ENCODE assay signal across 1 cellular context in genomic region chr10:50392426-50392825, GRCh38.
TF ChIP-seq lines count a peak whose summit lies in the region.

No MANE protein-coding gene starts in this region.

TF ChIP-seq in HepG2, 621 proteins besides CTCF, POLR2A, EP300 and RAD21 (continued from another document and continues in another):
- TF ChIP-seq AHDC1 (CRISPR knock-in tag; IDR thresholded peaks at IDR 0.05; ENCODE audit: borderline replicate concordance) (peak; percentile 89; the same call in 1 of the 2 replicates), STAG1 (CRISPR knock-in tag; IDR thresholded peaks at IDR 0.05) (peak; percentile 7; the same call in 1 of the 2 replicates), ZNF317 (CRISPR knock-in tag; IDR thresholded peaks at IDR 0.05) (peak; percentile 60; the same call in 1 of the 2 replicates), FOXK2 (IDR thresholded peaks at IDR 0.05) (peak; percentile 58; the same call in 1 of the 2 replicates), RBAK (CRISPR knock-in tag; IDR thresholded peaks at IDR 0.05) (no peak), ZMYM3 (CRISPR knock-in tag; IDR thresholded peaks at IDR 0.05) (peak; percentile 44; the same call in 1 of the 2 replicates), KDM6A (CRISPR knock-in tag; IDR thresholded peaks at IDR 0.05; ENCODE audit: low read depth) (peak; percentile 68), PRDM4 (CRISPR knock-in tag; IDR thresholded peaks at IDR 0.05; ENCODE audit: borderline replicate concordance) (no peak), RFX1 (IDR thresholded peaks at IDR 0.05) (no peak), PAWR (CRISPR knock-in tag; IDR thresholded peaks at IDR 0.05; ENCODE audit: borderline replicate concordance) (no peak), CEBPG (CRISPR knock-in tag; IDR thresholded peaks at IDR 0.05) (peak; percentile 59; the same call in 1 of the 2 replicates), PHB2 (IDR thresholded peaks at IDR 0.05; ENCODE audit: partially characterized antibody) (no peak), TCF12 (IDR thresholded peaks at IDR 0.05) (no peak), TCF12 (CRISPR knock-in tag; IDR thresholded peaks at IDR 0.05) (no peak), MIER2 (CRISPR knock-in tag; IDR thresholded peaks at IDR 0.05) (no peak), ZNF318 (CRISPR knock-in tag; IDR thresholded peaks at IDR 0.05) (no peak), IKZF1 (IDR thresholded peaks at IDR 0.05) (no peak), JUNB (CRISPR knock-in tag; IDR thresholded peaks at IDR 0.05; ENCODE audit: borderline replicate concordance) (no peak; the same call in 1 of the 2 replicates), REPIN1 (CRISPR knock-in tag; IDR thresholded peaks at IDR 0.05; ENCODE audit: borderline replicate concordance, low read depth) (no peak), HMG20A (CRISPR knock-in tag; IDR thresholded peaks at IDR 0.05; ENCODE audit: borderline replicate concordance) (peak; percentile 73; the same call in 1 of the 2 replicates), NR1H2 (CRISPR knock-in tag; IDR thresholded peaks at IDR 0.05; ENCODE audit: borderline replicate concordance, low read depth) (no peak), LCORL (IDR thresholded peaks at IDR 0.05) (no peak), LCORL (CRISPR knock-in tag; IDR thresholded peaks at IDR 0.05) (peak; percentile 39; the same call in 1 of the 2 replicates), ZFP37 (CRISPR knock-in tag; IDR thresholded peaks at IDR 0.05; ENCODE audit: borderline replicate concordance) (peak; percentile 36; the same call in 1 of the 2 replicates), ZNF549 (CRISPR knock-in tag; IDR thresholded peaks at IDR 0.05) (no peak), ZNF772 (CRISPR knock-in tag; IDR thresholded peaks at IDR 0.05) (no peak), PREB (CRISPR knock-in tag; IDR thresholded peaks at IDR 0.05) (no peak), GFI1 (CRISPR knock-in tag; IDR thresholded peaks at IDR 0.05; ENCODE audit: borderline replicate concordance) (no peak)
- TF ChIP-seq, protein P1, sequence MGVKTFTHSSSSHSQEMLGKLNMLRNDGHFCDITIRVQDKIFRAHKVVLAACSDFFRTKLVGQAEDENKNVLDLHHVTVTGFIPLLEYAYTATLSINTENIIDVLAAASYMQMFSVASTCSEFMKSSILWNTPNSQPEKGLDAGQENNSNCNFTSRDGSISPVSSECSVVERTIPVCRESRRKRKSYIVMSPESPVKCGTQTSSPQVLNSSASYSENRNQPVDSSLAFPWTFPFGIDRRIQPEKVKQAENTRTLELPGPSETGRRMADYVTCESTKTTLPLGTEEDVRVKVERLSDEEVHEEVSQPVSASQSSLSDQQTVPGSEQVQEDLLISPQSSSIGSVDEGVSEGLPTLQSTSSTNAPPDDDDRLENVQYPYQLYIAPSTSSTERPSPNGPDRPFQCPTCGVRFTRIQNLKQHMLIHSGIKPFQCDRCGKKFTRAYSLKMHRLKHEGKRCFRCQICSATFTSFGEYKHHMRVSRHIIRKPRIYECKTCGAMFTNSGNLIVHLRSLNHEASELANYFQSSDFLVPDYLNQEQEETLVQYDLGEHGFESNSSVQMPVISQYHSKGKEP (CRISPR knock-in tag; IDR thresholded peaks at IDR 0.05), result no peak
- TF ChIP-seq, protein P2, sequence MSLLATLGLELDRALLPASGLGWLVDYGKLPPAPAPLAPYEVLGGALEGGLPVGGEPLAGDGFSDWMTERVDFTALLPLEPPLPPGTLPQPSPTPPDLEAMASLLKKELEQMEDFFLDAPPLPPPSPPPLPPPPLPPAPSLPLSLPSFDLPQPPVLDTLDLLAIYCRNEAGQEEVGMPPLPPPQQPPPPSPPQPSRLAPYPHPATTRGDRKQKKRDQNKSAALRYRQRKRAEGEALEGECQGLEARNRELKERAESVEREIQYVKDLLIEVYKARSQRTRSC (CRISPR knock-in tag; IDR thresholded peaks at IDR 0.05; ENCODE audit: low read depth), result no peak
